Comparison of ENCODE assay signal across 14 cellular contexts in the genomic region with DNA sequence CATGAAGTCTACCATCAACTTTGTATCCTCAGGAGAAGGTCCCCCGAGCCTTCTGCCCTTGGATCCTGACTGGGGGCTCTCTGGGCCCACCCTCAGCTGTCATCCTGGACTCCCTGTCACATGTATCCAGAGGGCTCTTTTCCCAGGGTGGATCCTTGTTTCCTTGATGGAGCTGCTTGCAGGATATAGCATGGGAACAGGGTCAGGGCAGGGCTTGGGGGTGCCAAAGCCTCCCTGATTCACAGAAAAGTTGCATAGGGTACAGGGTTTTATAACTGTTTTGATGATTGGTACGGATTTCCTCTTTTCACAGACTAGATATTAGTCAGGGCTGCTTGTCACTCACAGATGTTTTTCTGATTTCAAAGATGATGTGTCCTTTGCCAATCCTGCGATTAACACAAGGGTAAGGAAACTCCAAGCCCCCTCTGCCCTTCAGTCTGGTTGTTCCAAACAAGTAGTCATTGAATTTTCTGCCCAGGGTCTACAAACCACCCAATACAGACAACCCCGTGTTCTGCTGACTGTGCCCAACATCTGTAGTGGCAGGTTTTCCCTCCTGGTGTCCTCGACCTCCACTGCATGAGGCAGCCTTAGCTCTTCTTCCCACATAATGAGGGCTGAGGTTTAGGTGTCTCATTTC. TPM values are rescaled to one million over a fixed set of nuclear protein-coding genes. Genes with fewer than 3 reads are reported as not detected.
DNase-seq lines count a peak whose midpoint lies in the region; TF ChIP-seq lines count a peak whose summit lies in the region.
"Had no signal": no experiment of that assay in that cellular context is flagged by ENCODE, and none has a peak within 500 bp of the region (broad histone marks: within the 10 kb centered on the region; RNA-seq: fewer than 3 reads in every experiment).

No MANE protein-coding gene starts in this region.

- peaks cover 0 to 10% (median 0%) of the 10 kb centered on the region in 4 donors for H3K27me3 ChIP-seq in esophagus squamous epithelium
- H3K27me3 ChIP-seq in stomach = no peaks in the 10 kb centered on the region

- H3K36me3 ChIP-seq in esophagus squamous epithelium (no peaks in the 10 kb centered on the region), stomach (no peaks in the 10 kb centered on the region)

- H3K9me3 ChIP-seq in esophagus squamous epithelium = no peaks in the 10 kb centered on the region
- no peaks in the 10 kb centered on the region for H3K9me3 ChIP-seq in stomach

- WGBS in esophagus squamous epithelium, 2 donors = 51 to 53% methylated on average over 5 of the region's 5 CpGs
- WGBS in stomach, 5 donors = 43 to 58% (median 49%) methylated on average over 5 of the region's 5 CpGs

- TF ChIP-seq POLR2A in esophagus squamous epithelium (IDR thresholded peaks at IDR 0.05) (no peak), stomach (IDR thresholded peaks at IDR 0.05) (no peak)

- no peak for TF ChIP-seq EP300 in stomach (IDR thresholded peaks at IDR 0.05)

- TF ChIP-seq CTCF in esophagus squamous epithelium (IDR thresholded peaks at IDR 0.05) (no peak), stomach (IDR thresholded peaks at IDR 0.05) (no peak), foreskin fibroblast (IDR thresholded peaks at IDR 0.05; ENCODE audit: low read depth, low read length) (no peak)

- DNase-seq in activated T-cell treated with anti-CD3 and anti-CD28 coated beads for 48 hours (ENCODE audit: low read depth) (peak; percentile 29), activated T-cell treated with anti-CD3 and anti-CD28 coated beads for 4 hours (no peak), esophagus squamous epithelium (lab: John Stamatoyannopoulos, UW) (no peak), stomach (no peak), SHP77 treated with DMSO at 0.1 percent for 48 hours (lab: John Stamatoyannopoulos, UW) (no peak), NCI-H82 (lab: John Stamatoyannopoulos, UW) (no peak), foreskin fibroblast (no peak)
- peak; percentile 39 for DNase-seq in activated CD8-positive, alpha-beta memory T cell treated with anti-CD3 and anti-CD28 coated beads, Interleukin-2, amount 50 U/mL, for 4 hours
- DNase-seq: activated B cell treated with CpG ODN at 0.5 μM for 24 hours, NCI-H1694 treated with DMSO at 0.1 percent for 48 hours had no signal

- H3K4me3 ChIP-seq in esophagus squamous epithelium = no peak overlapping the region
- no peak overlapping the region for H3K4me3 ChIP-seq in stomach
- H3K4me3 ChIP-seq in foreskin fibroblast (ENCODE audit: low read depth in 1 of 2, low read length in 2 of 2) = no peak overlapping the region

- peak overlapping the region in 3 of 4 donors; percentile 31 to 75 (median 55) for H3K27ac ChIP-seq in esophagus squamous epithelium
- peak overlapping the region; percentile 6 to 76 (median 58) for H3K27ac ChIP-seq in stomach
- H3K27ac ChIP-seq: HL-60 had no signal

- intact Hi-C loops in esophagus squamous epithelium (cut with DNase I) (loop anchor here (10.0 kb wide), 1 partner anchor 70 kb away; a partner anchor contains a TSS), stomach (cut with DNase I; ENCODE audit: low total_unique reads) (no loop called here)

- H3K4me1 ChIP-seq in esophagus squamous epithelium (peaks cover 0 to 21% (median 6%) of the 10 kb centered on the region in 3 donors), stomach (no peaks in the 10 kb centered on the region)

RNA-seq across cellular contexts. Expression of a gene that starts 20.6 kb away (rescaled TPM):
- total RNA-seq in esophagus squamous epithelium (not detected), stomach (not detected)
- under 1 TPM in 1 of 3 donors, not detected in 2; 0.12 TPM for polyA plus RNA-seq in stomach
- total RNA-seq: G401, glomerular endothelial cell, mesothelial cell of epicardium had no signal

RNA-seq across cellular contexts. Expression of a gene that starts 28.1 kb away (rescaled TPM):
- total RNA-seq in esophagus squamous epithelium = 10 to 100 TPM in 2 of 4 donors, 1 to 10 TPM in 2; 7.3 to 20.4 (median 14.0) TPM
- 10 to 100 TPM in 4 of 5 donors, under 1 TPM in 1; 0.58 to 59.5 (median 20.2) TPM for total RNA-seq in stomach
- 1 to 10 TPM; 3.8 to 5.5 (median 5.2) TPM for polyA plus RNA-seq in stomach

Comparison
In these comparisons a context has a peak if more than half of its experiments do, and no peak if none do; other contexts are left out.
1. DNase-seq: peak in activated T-cell treated with anti-CD3 and anti-CD28 coated beads for 48 hours (single experiment) and activated CD8-positive, alpha-beta memory T cell treated with anti-CD3 and anti-CD28 coated beads, Interleukin-2, amount 50 U/mL, for 4 hours (single experiment); none in activated T-cell treated with anti-CD3 and anti-CD28 coated beads for 4 hours (single experiment), esophagus squamous epithelium (single experiment), stomach (single experiment), SHP77 treated with DMSO at 0.1 percent for 48 hours (single experiment), NCI-H82 (single experiment) and foreskin fibroblast (0 of 2).